25 cellular contexts compared by ENCODE assay signal in genomic region chr10:6250745-6251144, GRCh38.
"Had no signal": no experiment of that assay in that cellular context is flagged by ENCODE, and none has a peak within 500 bp of the region (broad histone marks: within the 10 kb centered on the region; RNA-seq: fewer than 3 reads in every experiment).

No MANE protein-coding gene starts in this region.

- H3K27ac ChIP-seq: SJSA1 had no signal

- H3K4me3 ChIP-seq: MG63, SJSA1 had no signal

- DNase-seq: IMR-90, Karpas-422, KG1, MG63, NCI-H1092, NCI-H1105 treated with DMSO at 0.1 percent for 48 hours, NCI-H1417 treated with DMSO at 0.1 percent for 48 hours, NCI-H146, NCI-H1694 treated with DMSO at 0.1 percent for 48 hours, NCI-H1930, NCI-H2081, NCI-H2107, NCI-H226, NCI-H446, NCI-H510A, NCI-H524 treated with DMSO at 0.1 percent for 48 hours, NCI-H69, NCI-H774, Right ventricle myocardium superior, RPMI8226, SIG-M5, SK-N-SH, T-helper 1 cell had no signal

- H3K36me3 ChIP-seq: MG63, SJSA1 had no signal

- H3K4me1 ChIP-seq: SJSA1 had no signal

- H3K9me3 ChIP-seq: MG63, SJSA1, SK-N-SH had no signal

- ATAC-seq: HepG2 had no signal

- H3K27me3 ChIP-seq: MG63, SJSA1 had no signal
